In the genomic region with DNA sequence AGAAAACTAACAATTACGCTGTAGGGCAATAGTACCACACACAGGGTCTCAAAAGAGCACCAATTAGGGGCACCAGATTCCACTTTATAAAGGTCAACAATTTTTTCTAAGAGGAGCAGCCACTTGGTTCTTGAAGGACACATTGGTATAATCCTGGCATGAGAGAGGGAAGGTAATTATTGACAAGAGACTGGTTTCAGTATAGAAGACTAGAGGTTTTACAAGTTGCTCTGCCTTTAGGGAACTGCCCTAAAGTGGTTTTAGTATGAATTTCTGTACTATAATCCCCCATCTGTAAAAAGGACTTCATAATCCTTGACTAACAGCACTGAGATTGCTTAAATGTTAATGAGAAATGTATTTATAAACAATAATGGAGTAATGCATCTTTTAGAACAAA, we compare ENCODE assay signal across 14 cellular contexts.
"Had no signal": no experiment of that assay in that cellular context is flagged by ENCODE, and none has a peak within 500 bp of the region (broad histone marks: within the 10 kb centered on the region; RNA-seq: fewer than 3 reads in every experiment).

No MANE protein-coding gene starts in this region.

- H3K27ac ChIP-seq: breast epithelium, gastroesophageal sphincter, left lung, sigmoid colon had no signal

- H3K4me1 ChIP-seq: breast epithelium, left lung had no signal

- ATAC-seq: gastroesophageal sphincter, left lung had no signal

- H3K27me3 ChIP-seq: breast epithelium, gastroesophageal sphincter, left lung, sigmoid colon had no signal

- H3K4me3 ChIP-seq: breast epithelium, gastroesophageal sphincter, left lung, sigmoid colon had no signal

- DNase-seq: activated CD4-positive, alpha-beta memory T cell treated with anti-CD3 and anti-CD28 coated beads for 36 hours; activated gamma-delta T cell treated with Interleukin-2 at 50 U/mL for 16 hours; activated naive CD8-positive, alpha-beta T cell treated with anti-CD3 and anti-CD28 coated beads for 36 hours; activated T-cell treated with anti-CD3 and anti-CD28 coated beads, Interleukin-2, amount 50 U/mL, for 48 hours; aorta; dermis blood vessel endothelial cell; islet precursor cell; left lung; nephron progenitor cell; sigmoid colon; stimulated activated CD4-positive, alpha-beta T cell treated with anti-CD3 and anti-CD28 coated beads, Interleukin-2, amount 100 ng/mL, for 24 hours; stimulated activated naive CD4-positive, alpha-beta T cell had no signal

- H3K36me3 ChIP-seq: breast epithelium, gastroesophageal sphincter, left lung, sigmoid colon had no signal

- H3K9me3 ChIP-seq: breast epithelium, gastroesophageal sphincter, left lung, sigmoid colon had no signal
